Comparison of ENCODE assay signal across 1 cellular context in genomic region chr15:99296386-99296785, GRCh38.
TF ChIP-seq lines count a peak whose summit lies in the region.

No MANE protein-coding gene starts in this region.

TF ChIP-seq in GM23338, 12 proteins besides CTCF, POLR2A, EP300 and RAD21 (continued from another document):
- no peak for TF ChIP-seq EZH2phosphoT487 (IDR thresholded peaks at IDR 0.05; ENCODE audit: unreplicated experiment)
- TF ChIP-seq ZNF462 (CRISPR knock-in tag; IDR thresholded peaks at IDR 0.05): no peak
